Comparison of ENCODE assay signal across 8 cellular contexts in genomic region chr2:163155279-163155883, GRCh38.
DNase-seq lines count a peak whose midpoint lies in the region; ATAC-seq, FAIRE-seq and TF ChIP-seq lines count a peak whose summit lies in the region.

No MANE protein-coding gene starts in this region.

- no peak overlapping the region for H3K27ac Mint-ChIP-seq in CD8-positive, alpha-beta memory T cell

- H3K36me3 Mint-ChIP-seq in CD8-positive, alpha-beta memory T cell = no peaks in the 10 kb centered on the region

- POLR2A ChIA-PET in A549 (lab: Yijun Ruan, JAX) = no interaction called here
- POLR2A ChIA-PET in CD8-positive, alpha-beta memory T cell (lab: Charles Lee) = no interaction called here

- peak; percentile 66 to 83; a peak in 5 of 6 replicates for ATAC-seq in A549
- peak; percentile 88 for ATAC-seq in HG02798 (IDR thresholded peaks at IDR 0.05; ENCODE audit: poor library complexity, unreplicated experiment)

- H3K36me3 ChIP-seq in adipocyte (ENCODE audit: control insufficient read depth, insufficient read depth, low read length, severe bottlenecking) = no peaks in the 10 kb centered on the region
- no peaks in the 10 kb centered on the region for H3K36me3 ChIP-seq in kidney epithelial cell (ENCODE audit: control insufficient read depth, insufficient read depth, low read length)
- H3K36me3 ChIP-seq in CD8-positive, alpha-beta memory T cell (ENCODE audit: insufficient read depth, low read length) = no peaks in the 10 kb centered on the region

- no peaks in the 10 kb centered on the region for H3K4me1 Mint-ChIP-seq in CD8-positive, alpha-beta memory T cell

- H3K27me3 Mint-ChIP-seq in CD8-positive, alpha-beta memory T cell = no peaks in the 10 kb centered on the region

- peak; percentile 80 for TF ChIP-seq RAD21 in A549 (conservative IDR thresholded peaks at IDR 0.05 in 1 of 2, IDR thresholded peaks at IDR 0.05 in 1 of 2)

- TF ChIP-seq CTCF in A549 (IDR thresholded peaks at IDR 0.05) (peak; percentile 77), kidney epithelial cell (IDR thresholded peaks at IDR 0.05; ENCODE audit: insufficient read depth, low read length, poor library complexity, severe bottlenecking) (peak; percentile 50)

- H3K4me3 ChIP-seq in A549 (no peak overlapping the region), adipocyte (ENCODE audit: low read length) (no peak overlapping the region), kidney epithelial cell (ENCODE audit: low read depth, low read length) (no peak overlapping the region)
- no peak overlapping the region for H3K4me3 ChIP-seq in CD8-positive, alpha-beta memory T cell (ENCODE audit: low read length)

- FAIRE-seq in A549 (lab: Jason Lieb, UNC) = peak; percentile 74
- peak; percentile 81 for FAIRE-seq in GM12892 (lab: Jason Lieb, UNC)

- no peak overlapping the region for H3K9ac ChIP-seq in adipocyte (ENCODE audit: low read length)

- H3K27me3 ChIP-seq in adipocyte (replicated peaks; ENCODE audit: control insufficient read depth, insufficient read depth, low read length) (no peaks in the 10 kb centered on the region), kidney epithelial cell (ENCODE audit: control insufficient read depth, insufficient read depth, low read length) (no peaks in the 10 kb centered on the region)
- no peaks in the 10 kb centered on the region for H3K27me3 ChIP-seq in CD8-positive, alpha-beta memory T cell (ENCODE audit: insufficient read depth, low read length, poor library complexity, severe bottlenecking)

- H3K9me3 ChIP-seq in A549 (no peaks in the 10 kb centered on the region), adipocyte (ENCODE audit: control insufficient read depth, low read length) (no peaks in the 10 kb centered on the region)
- no peaks in the 10 kb centered on the region for H3K9me3 ChIP-seq in CD8-positive, alpha-beta memory T cell (ENCODE audit: low read length)

- TF ChIP-seq POLR2A in A549 (IDR thresholded peaks at IDR 0.05; ENCODE audit: low read length) = no peak
- no peak for TF ChIP-seq POLR2A in GM12892 (IDR thresholded peaks at IDR 0.05; ENCODE audit: low read depth, low read length)

- no peak overlapping the region for H3K4me3 Mint-ChIP-seq in CD8-positive, alpha-beta memory T cell

- no peak for TF ChIP-seq EP300 in A549 (IDR thresholded peaks at IDR 0.05)

- peaks cover 6% of the 10 kb centered on the region; the same call in 1 of the 3 replicates for H3K4me1 ChIP-seq in A549
- peaks cover 8% of the 10 kb centered on the region for H3K4me1 ChIP-seq in adipocyte (ENCODE audit: control insufficient read depth, insufficient read depth, low read length)
- no peaks in the 10 kb centered on the region for H3K4me1 ChIP-seq in CD8-positive, alpha-beta memory T cell (ENCODE audit: insufficient read depth, low read length)

- DNase-seq in A549 (ENCODE audit: low read depth in 1 of 2, low spot score in 1 of 2) = peak; percentile 21 to 44
- DNase-seq in GM12892 (ENCODE audit: insufficient read length) = no peak
- peak; percentile 58 for DNase-seq in NCI-H1436 (lab: John Stamatoyannopoulos, UW)
- DNase-seq in adipocyte (ENCODE audit: low read depth) = peak; percentile 72
- DNase-seq in kidney epithelial cell (ENCODE audit: low read depth) = peak; percentile 2
- DNase-seq in CD8-positive, alpha-beta memory T cell = no peak
- DNase-seq in stimulated activated CD4-positive, alpha-beta T cell treated with anti-CD3 and anti-CD28 coated beads, Interleukin-15, amount 100 ng/mL, for 24 hours = no peak

- 5% methylated on average over 3 of the region's 3 CpGs for WGBS in A549 (ENCODE audit: missing lambda C conversion rate)

- H3K27ac ChIP-seq in A549 = no peak overlapping the region
- H3K27ac ChIP-seq in CD8-positive, alpha-beta memory T cell (ENCODE audit: low read depth, low read length) = no peak overlapping the region

- peaks cover 0 to 9% (median 1%) of the 10 kb centered on the region in 5 donors for H3K9me3 Mint-ChIP-seq in CD8-positive, alpha-beta memory T cell

- H3K4me2 ChIP-seq in A549 = no peak overlapping the region

- CTCF ChIA-PET in A549 (lab: Yijun Ruan, JAX) = interaction anchor here (0.7 to 2.8 kb wide), 14 partner anchors 8 to 1382 kb away, joined by 3 to 23 read pairs (median 4); no protein-coding TSS in a partner anchor
- CTCF ChIA-PET in CD8-positive, alpha-beta memory T cell (lab: Charles Lee) = no interaction called here

TF ChIP-seq in A549, 52 proteins besides CTCF, POLR2A, EP300 and RAD21:
- no peak for TF ChIP-seq RFX5 (IDR thresholded peaks at IDR 0.05)
- peak; percentile 74 for TF ChIP-seq SMC3 (IDR thresholded peaks at IDR 0.05)

Comparison
In these comparisons a context has a peak if more than half of its experiments do, and no peak if none do; other contexts are left out.
1. DNase-seq: peak in A549 (2 of 2), NCI-H1436 (single experiment), adipocyte (single experiment) and kidney epithelial cell (single experiment); none in GM12892 (single experiment), CD8-positive, alpha-beta memory T cell (0 of 5) and stimulated activated CD4-positive, alpha-beta T cell treated with anti-CD3 and anti-CD28 coated beads, Interleukin-15, amount 100 ng/mL, for 24 hours (single experiment).